1 cellular context compared by ENCODE assay signal in genomic region chr1:227761621-227762230, GRCh38.
TF ChIP-seq lines count a peak whose summit lies in the region.

No MANE protein-coding gene starts in this region.

TF ChIP-seq in IMR-90, 13 proteins besides CTCF, POLR2A, EP300 and RAD21:
- TF ChIP-seq USF2 (IDR thresholded peaks at IDR 0.05; ENCODE audit: low read depth, low read length), result no peak
- no peak for TF ChIP-seq MAFK (IDR thresholded peaks at IDR 0.05; ENCODE audit: low read depth, low read length)
- TF ChIP-seq, protein P1, sequence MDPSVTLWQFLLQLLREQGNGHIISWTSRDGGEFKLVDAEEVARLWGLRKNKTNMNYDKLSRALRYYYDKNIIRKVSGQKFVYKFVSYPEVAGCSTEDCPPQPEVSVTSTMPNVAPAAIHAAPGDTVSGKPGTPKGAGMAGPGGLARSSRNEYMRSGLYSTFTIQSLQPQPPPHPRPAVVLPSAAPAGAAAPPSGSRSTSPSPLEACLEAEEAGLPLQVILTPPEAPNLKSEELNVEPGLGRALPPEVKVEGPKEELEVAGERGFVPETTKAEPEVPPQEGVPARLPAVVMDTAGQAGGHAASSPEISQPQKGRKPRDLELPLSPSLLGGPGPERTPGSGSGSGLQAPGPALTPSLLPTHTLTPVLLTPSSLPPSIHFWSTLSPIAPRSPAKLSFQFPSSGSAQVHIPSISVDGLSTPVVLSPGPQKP (IDR thresholded peaks at IDR 0.05; ENCODE audit: borderline replicate concordance, low read depth, low read length), result no peak
- no peak for TF ChIP-seq FOS (IDR thresholded peaks at IDR 0.05; ENCODE audit: low read depth, low read length)
- no peak for TF ChIP-seq RCOR1 (IDR thresholded peaks at IDR 0.05; ENCODE audit: insufficient replicate concordance, low read length)
- no peak for TF ChIP-seq CEBPB (IDR thresholded peaks at IDR 0.05; ENCODE audit: low read depth, low read length)
- TF ChIP-seq MXI1 (IDR thresholded peaks at IDR 0.05; ENCODE audit: borderline replicate concordance, low read depth, low read length), result no peak
- no peak for TF ChIP-seq MAZ (IDR thresholded peaks at IDR 0.05; ENCODE audit: borderline replicate concordance, low read depth, low read length)
- TF ChIP-seq CHD1 (IDR thresholded peaks at IDR 0.05; ENCODE audit: low read depth, low read length), result no peak
- TF ChIP-seq SMC3 (IDR thresholded peaks at IDR 0.05; ENCODE audit: low read depth, low read length), result no peak
- TF ChIP-seq NFE2L2 (IDR thresholded peaks at IDR 0.05; ENCODE audit: low read depth, low read length), result no peak
- no peak for TF ChIP-seq BHLHE40 (IDR thresholded peaks at IDR 0.05; ENCODE audit: low read depth, low read length)
- TF ChIP-seq RFX5 (IDR thresholded peaks at IDR 0.05; ENCODE audit: low read depth, low read length), result no peak
